Comparison of ENCODE assay signal across 15 cellular contexts in genomic region chr14:50389668-50390441, GRCh38.
"Had no signal": no experiment of that assay in that cellular context is flagged by ENCODE, and none has a peak within 500 bp of the region (broad histone marks: within the 10 kb centered on the region; RNA-seq: fewer than 3 reads in every experiment).

No MANE protein-coding gene starts in this region.

- DNase-seq: activated CD4-positive, alpha-beta T cell treated with anti-CD3 and anti-CD28 coated beads for 1 hour; activated CD4-positive, alpha-beta T cell treated with anti-CD3 and anti-CD28 coated beads, Interleukin-2, amount 50 U/mL, for 48 hours; activated gamma-delta T cell; activated naive CD8-positive, alpha-beta T cell treated with anti-CD3 and anti-CD28 coated beads, Interleukin-2, amount 10 ng/mL, durations not matched to agents 7 days and 5 days; activated T-cell treated with anti-CD3 and anti-CD28 coated beads, Interleukin-2, amount 50 U/mL, for 48 hours; anterior cingulate cortex; lower lobe of right lung; natural killer cell; stimulated activated CD4-positive, alpha-beta T cell treated with anti-CD3 and anti-CD28 coated beads, Interleukin-15, amount 100 ng/mL, for 24 hours; stimulated activated CD4-positive, alpha-beta T cell treated with anti-CD3 and anti-CD28 coated beads, Interleukin-4, amount 100 ng/mL, for 24 hours; stomach; SW 1271; uterus had no signal

- H3K27ac ChIP-seq: breast epithelium, lower lobe of right lung, thoracic aorta had no signal

- H3K27me3 ChIP-seq: breast epithelium, stomach, uterus had no signal

- H3K4me3 ChIP-seq: breast epithelium, lower lobe of right lung, stomach, thoracic aorta, uterus had no signal

- H3K9me3 ChIP-seq: breast epithelium, lower lobe of right lung, stomach, thoracic aorta, uterus had no signal

- H3K4me1 ChIP-seq: breast epithelium had no signal

- ATAC-seq: lower lobe of right lung, natural killer cell had no signal

- H3K36me3 ChIP-seq: breast epithelium, lower lobe of right lung, stomach, thoracic aorta, uterus had no signal
